ENCODE assay signal across 29 cellular contexts in the genomic region with DNA sequence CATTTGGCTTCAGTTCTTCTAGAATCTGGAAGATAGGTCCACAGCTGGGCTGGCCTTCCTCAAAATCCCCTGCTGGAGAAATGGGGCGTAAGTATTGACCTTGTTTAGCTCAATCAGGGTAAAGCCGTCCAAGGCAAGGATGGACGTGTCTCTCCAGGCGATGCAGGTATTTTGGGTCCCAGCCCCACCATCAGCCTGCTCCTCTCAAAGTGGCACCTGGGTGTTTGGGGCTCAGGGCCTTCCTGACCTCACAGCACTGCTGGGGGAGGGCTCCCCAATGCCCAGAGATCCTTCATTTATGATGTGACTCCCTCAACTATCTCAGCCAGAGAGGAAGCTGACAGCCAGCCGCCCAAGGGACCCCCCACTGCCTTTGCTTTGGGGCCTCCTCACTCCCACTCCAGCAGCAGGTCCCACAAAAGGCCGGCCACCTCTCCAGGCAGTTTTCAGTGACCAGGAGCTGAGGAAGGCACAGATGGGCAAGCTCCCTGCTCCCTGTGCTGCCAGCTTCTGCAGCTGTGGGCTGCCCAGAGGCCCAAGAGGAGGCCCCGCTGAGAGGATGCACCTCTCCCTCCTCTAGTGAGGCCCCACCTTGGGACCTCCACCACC.
"Had no signal": no experiment of that assay in that cellular context is flagged by ENCODE, and none has a peak within 500 bp of the region (broad histone marks: within the 10 kb centered on the region; RNA-seq: fewer than 3 reads in every experiment).

No MANE protein-coding gene starts in this region.

- ATAC-seq: activated CD4-positive, alpha-beta T cell treated with anti-CD3 and anti-CD28 coated beads for 36 hours; activated CD4-positive, CD25-positive, alpha-beta regulatory T cell treated with anti-CD3 and anti-CD28 coated beads, Interleukin-2, amount 50 U/mL, for 24 hours; activated naive CD4-positive, alpha-beta T cell treated with anti-CD3 and anti-CD28 coated beads, Interleukin-2, amount 50 U/mL, for 72 hours; activated T-cell treated with anti-CD3 and anti-CD28 coated beads, Interleukin-2, amount 50 U/mL, for 4 hours; body of pancreas; K562; WTC11 had no signal

- H3K4me1 ChIP-seq: breast epithelium, Peyer's patch, SJSA1 had no signal

- H3K27ac ChIP-seq: adrenal gland, body of pancreas, breast epithelium, Peyer's patch, SJSA1 had no signal

- H3K9ac ChIP-seq: SK-N-SH had no signal

- FAIRE-seq: astrocyte, K562 had no signal

- H3K4me2 ChIP-seq: SK-N-SH had no signal

- DNase-seq: activated CD4-positive, alpha-beta memory T cell treated with anti-CD3 and anti-CD28 coated beads for 36 hours; activated CD4-positive, alpha-beta T cell treated with anti-CD3 and anti-CD28 coated beads for 36 hours; activated CD4-positive, alpha-beta T cell treated with anti-CD3 and anti-CD28 coated beads, Interleukin-2, amount 50 U/mL, for 1 hour; activated CD8-positive, alpha-beta memory T cell treated with anti-CD3 and anti-CD28 coated beads, Interleukin-2, amount 50 U/mL, for 4 hours; activated gamma-delta T cell treated with Interleukin-2 at 50 U/mL for 16 hours; activated naive CD4-positive, alpha-beta T cell treated with anti-CD3 and anti-CD28 coated beads for 36 hours; activated T-cell treated with anti-CD3 and anti-CD28 coated beads for 4 hours; activated T-cell treated with anti-CD3 and anti-CD28 coated beads, Interleukin-2, amount 50 U/mL, for 4 hours; body of pancreas; NCI-H1092 treated with DMSO at 0.1 percent for 48 hours; NCI-H1417; NCI-H146; NCI-H187; NCI-H2081; NCI-H226; NCI-H446 treated with DMSO at 0.1 percent for 48 hours; NCI-H524; RPMI8226; SHP77 treated with DMSO at 0.1 percent for 48 hours; SK-N-SH had no signal

- H3K27me3 ChIP-seq: adrenal gland, Peyer's patch, SJSA1 had no signal

- H3K9me3 ChIP-seq: adrenal gland, body of pancreas, breast epithelium, Peyer's patch, SK-N-SH had no signal

- H3K4me3 ChIP-seq: adrenal gland, body of pancreas, breast epithelium, K562, Peyer's patch, SJSA1 had no signal

- H3K36me3 ChIP-seq: adrenal gland, breast epithelium, Peyer's patch, SJSA1 had no signal
